Comparison of ENCODE assay signal across 8 cellular contexts in genomic region chr4:6269651-6270511, GRCh38. TPM values are rescaled to one million over a fixed set of nuclear protein-coding genes. Genes with fewer than 3 reads are reported as not detected.
A peak's percentile ranks its signal among the peaks of the same experiment; 100 is the strongest.
DNase-seq lines count a peak whose midpoint lies in the region; ATAC-seq and TF ChIP-seq lines count a peak whose summit lies in the region.

Gene WFS1, plus strand, starts transcription at chr4:6269850. Its CDS starts 7,606 bp downstream, at chr4:6277456.

- CTCF ChIA-PET in AG04449 (lab: Yijun Ruan, JAX) = interaction anchor here (0.8 to 35.9 kb wide), 6 partner anchors 9 to 73 kb away, joined by 3 to 1359 read pairs (median 4); no protein-coding TSS in a partner anchor

- H3K4me3 ChIP-seq in AG04449 (ENCODE audit: low read depth, low read length) = peak within 1 kb of the TSS; percentile 87

- POLR2A ChIA-PET in AG04449 (lab: Yijun Ruan, JAX) = interaction anchor here (0.6 to 0.7 kb wide), 2 partner anchors 13 to 19 kb away, joined by 3 to 4 read pairs; no protein-coding TSS in a partner anchor

- TF ChIP-seq CTCF in AG04449 (IDR thresholded peaks at IDR 0.05; ENCODE audit: insufficient read depth, low read length, missing control alignments) = no peak

- DNase-seq in AG04449 (ENCODE audit: low read depth, low spot score) (peak; percentile 83), NCI-H226 (peak; percentile 96), cerebellum (ENCODE audit: low spot score) (peak; percentile 100), islet precursor cell (peak; percentile 99)
- DNase-seq in activated CD4-positive, alpha-beta T cell treated with anti-CD3 and anti-CD28 coated beads for 24 hours (ENCODE audit: low read depth in 2 of 2) = peak; percentile 97
- peak; percentile 98 for DNase-seq in stimulated activated CD4-positive, alpha-beta T cell treated with anti-CD3 and anti-CD28 coated beads, Interleukin-12 subunit alpha, Interleukin-12 subunit beta, amount 100 ng/mL, for 4 hours

- ATAC-seq in GM18909 (IDR thresholded peaks at IDR 0.05; ENCODE audit: poor library complexity, unreplicated experiment) = peak; percentile 100
- peak; percentile 100 for ATAC-seq in HG03139 (IDR thresholded peaks at IDR 0.05; ENCODE audit: unreplicated experiment)

RNA-seq across cellular contexts. Expression of gene WFS1, which starts in this region (rescaled TPM):
- 7.2 TPM for total RNA-seq in cerebellum

Comparison
In these comparisons a context has a peak if more than half of its experiments do, and no peak if none do; other contexts are left out.
1. Peak in every context shown above with its lines: DNase-seq, ATAC-seq and H3K4me3 ChIP-seq.